In the genomic region with DNA sequence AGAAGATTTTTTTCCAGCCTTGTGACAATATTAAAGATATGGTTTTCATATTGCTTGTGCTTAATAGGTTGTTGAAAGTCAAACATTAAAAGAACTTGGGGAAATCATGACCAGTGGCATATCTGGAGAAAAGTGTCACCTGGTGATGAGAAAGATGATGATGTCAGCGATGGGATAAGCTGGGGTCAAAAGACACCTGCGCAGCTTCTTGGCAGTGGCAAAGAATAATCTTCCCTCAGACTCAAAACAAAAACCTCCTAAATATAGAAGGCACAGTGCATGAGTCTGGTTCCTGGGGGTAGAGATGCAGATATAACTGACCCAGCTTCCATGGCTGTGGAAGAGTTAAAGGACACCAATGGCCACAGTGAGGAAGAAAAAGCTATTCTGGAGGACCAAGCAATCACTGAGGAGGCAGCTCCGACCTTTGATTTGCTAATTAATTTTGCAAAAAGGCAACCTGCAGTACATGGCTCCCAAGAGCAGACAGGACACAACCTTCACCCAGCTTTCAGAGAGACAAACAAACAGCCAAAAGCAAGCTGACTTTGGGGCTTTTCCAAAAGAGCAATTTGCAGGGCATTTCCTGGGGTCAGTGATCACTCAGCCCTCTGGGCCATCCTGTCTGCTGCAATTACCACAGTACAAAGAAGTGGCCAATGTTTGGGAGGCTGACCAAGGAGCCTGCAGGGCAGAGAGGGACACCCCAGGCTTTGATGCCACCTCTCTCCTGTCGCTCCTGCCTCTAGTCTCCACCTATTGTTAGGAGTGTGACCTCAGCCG, we compare ENCODE assay signal across 26 cellular contexts. TPM values are rescaled to one million over a fixed set of nuclear protein-coding genes. Genes with fewer than 3 reads are reported as not detected.
DNase-seq lines count a peak whose midpoint lies in the region; ATAC-seq and TF ChIP-seq lines count a peak whose summit lies in the region.
"Had no signal": no experiment of that assay in that cellular context is flagged by ENCODE, and none has a peak within 500 bp of the region (broad histone marks: within the 10 kb centered on the region; RNA-seq: fewer than 3 reads in every experiment).

No MANE protein-coding gene starts in this region.

- H3K27me3 Mint-ChIP-seq in H9 (ENCODE audit: low read depth), result peaks cover 9% of the 10 kb centered on the region
- H3K27me3 Mint-ChIP-seq in T-cell, result peaks cover 17 to 27% of the 10 kb centered on the region in 2 donors

- no peak overlapping the region for H2AK5ac ChIP-seq in H9 (ENCODE audit: insufficient read length, low read length)

- H3K23ac ChIP-seq in H9 (ENCODE audit: insufficient read length, low read depth, low read length), result no peak overlapping the region

- no peaks in the 10 kb centered on the region for H3K79me1 ChIP-seq in H9 (ENCODE audit: insufficient read depth, low read depth, low read length, poor library complexity, severe bottlenecking)

- H4K91ac ChIP-seq in H9 (ENCODE audit: insufficient read length, low read depth, low read length), result no peak overlapping the region

- H3K36me3 Mint-ChIP-seq in H9 (ENCODE audit: insufficient read depth in 1 of 3, low read depth in 3 of 3), result no peaks in the 10 kb centered on the region
- no peaks in the 10 kb centered on the region for H3K36me3 Mint-ChIP-seq in T-cell
- H3K36me3 Mint-ChIP-seq: CD14-positive monocyte had no signal

- H3T11ph ChIP-seq in H9 (ENCODE audit: low read length), result no peak overlapping the region

- H3K56ac ChIP-seq in H9 (ENCODE audit: insufficient read length, low read depth, low read length), result no peak overlapping the region

- H4K20me1 ChIP-seq in H9 (ENCODE audit: control insufficient read depth, insufficient read depth, insufficient read length), result no peaks in the 10 kb centered on the region

- peak; percentile 65 to 78 for TF ChIP-seq RAD21 in liver (IDR thresholded peaks at IDR 0.05)

- DNase-seq in H9 (no peak), Panc1 (ENCODE audit: low read depth, low spot score) (no peak), NK-92 (lab: John Stamatoyannopoulos, UW; ENCODE audit: unreplicated experiment) (no peak), T-cell (no peak)
- DNase-seq: COR-L47, DMS 273 treated with DMSO at 0.1 percent for 48 hours, DND-41, GF-D8, GOT3, IMR-90, NCI-H1092, NCI-H146, NCI-H2081, NCI-H2171 treated with DMSO at 0.1 percent for 48 hours, NCI-H446, NCI-H526 treated with DMSO at 0.1 percent for 48 hours, OCI-M1, SJCRH30 had no signal

- H3K36me3 ChIP-seq in Panc1 (ENCODE audit: control insufficient read depth, insufficient read depth, low read length) (no peaks in the 10 kb centered on the region), liver (ENCODE audit: control insufficient read depth in 4 of 4, insufficient read depth in 3 of 4, low read depth in 1 of 4, low read length in 3 of 4) (no peaks in the 10 kb centered on the region)
- H3K36me3 ChIP-seq: SJCRH30 had no signal

- POLR2A ChIA-PET in Panc1 (lab: Charles Lee) (no interaction called here), T-cell (lab: Charles Lee) (no interaction called here)

- H2BK12ac ChIP-seq in H9 (ENCODE audit: insufficient read length, low read depth, low read length), result no peak overlapping the region

- in situ Hi-C loops in Panc1 (cut with HindIII; ENCODE audit: low pct_unique_long_range_greater_than_20kb, low sequenced_read_pairs), result no loop called here

- H3K4me3 Mint-ChIP-seq in H9 (no peak overlapping the region), T-cell (no peak overlapping the region)
- H3K4me3 Mint-ChIP-seq: CD14-positive monocyte had no signal

- no peaks in the 10 kb centered on the region for H3K4me1 ChIP-seq in H9 (ENCODE audit: insufficient read depth, low read length)
- H3K4me1 ChIP-seq in Panc1 (ENCODE audit: control insufficient read depth, insufficient read depth, low read length), result no peaks in the 10 kb centered on the region
- H3K4me1 ChIP-seq in liver (ENCODE audit: control insufficient read depth in 4 of 4, insufficient read depth in 4 of 4, low read length in 3 of 4), result peaks cover 7 to 18% (median 15%) of the 10 kb centered on the region in 4 donors

- H2BK5ac ChIP-seq in H9 (ENCODE audit: insufficient read length, low read length), result no peak overlapping the region

- CTCF ChIA-PET in Panc1 (lab: Charles Lee), result interaction anchor here (0.8 kb wide), 1 partner anchor 17 kb away, joined by 3 read pairs; the partner anchor contains the start of gene SEMA5B
- CTCF ChIA-PET in T-cell (lab: Charles Lee), result no interaction called here

- no peak overlapping the region for H4K5ac ChIP-seq in H9 (ENCODE audit: insufficient read length, low read depth, low read length)

- H3K27ac ChIP-seq in H9 (ENCODE audit: insufficient read length, low read depth, low read length), result no peak overlapping the region
- H3K27ac ChIP-seq in Panc1 (ENCODE audit: low read length), result no peak overlapping the region
- H3K27ac ChIP-seq in liver (ENCODE audit: low read depth in 1 of 2, low read length in 2 of 2), result peak overlapping the region; percentile 54 to 61
- H3K27ac ChIP-seq: HL-60, SJCRH30 had no signal

- peak overlapping the region; percentile 37; the same call in 1 of the 2 replicates for H3K14ac ChIP-seq in H9 (ENCODE audit: insufficient read depth, low read length)

- H3K9ac ChIP-seq in H9 (ENCODE audit: extremely low read depth, insufficient read length, low read length) (no peak overlapping the region), liver (ENCODE audit: low read depth in 1 of 2, low read length in 2 of 2) (no peak overlapping the region)

- H3K27ac Mint-ChIP-seq in H9 (no peak overlapping the region), T-cell (no peak overlapping the region)
- H3K27ac Mint-ChIP-seq: CD14-positive monocyte had no signal

- H3K4ac ChIP-seq in H9 (ENCODE audit: low read depth, low read length), result no peak overlapping the region

- H3K4me3 ChIP-seq in Panc1 (ENCODE audit: low read depth in 2 of 2, low read length in 2 of 2), result no peak overlapping the region
- H3K4me3 ChIP-seq in liver (ENCODE audit: low read depth in 1 of 3, low read length in 3 of 3), result no peak overlapping the region
- H3K4me3 ChIP-seq: SJCRH30 had no signal

- H3K9me3 ChIP-seq in H9 (ENCODE audit: control insufficient read depth, low read depth, low read length), result no peaks in the 10 kb centered on the region
- H3K9me3 ChIP-seq in Panc1 (ENCODE audit: control insufficient read depth, insufficient read depth, low read depth, low read length), result no peaks in the 10 kb centered on the region
- no peaks in the 10 kb centered on the region for H3K9me3 ChIP-seq in liver (ENCODE audit: control insufficient read depth in 4 of 4, low read length in 3 of 4)
- H3K9me3 ChIP-seq: SJCRH30 had no signal

- H3K9me3 Mint-ChIP-seq in H9, result no peaks in the 10 kb centered on the region
- H3K9me3 Mint-ChIP-seq in T-cell, result no peaks in the 10 kb centered on the region

- H3K4me2 ChIP-seq in H9 (ENCODE audit: insufficient read depth, insufficient read length, low read length), result no peak overlapping the region

- no TSS peak for BruUV-seq in Panc1 (replicated peaks; lab: Mats Ljungman, UMichigan)

- no peaks in the 10 kb centered on the region for H3K79me2 ChIP-seq in H9 (ENCODE audit: insufficient read depth, low read length)

- H3K18ac ChIP-seq in H9 (ENCODE audit: insufficient read length, low read depth, low read length), result no peak overlapping the region

- no peak overlapping the region for H2AFZ ChIP-seq in H9 (ENCODE audit: low read length)

- no peaks in the 10 kb centered on the region for H3K27me3 ChIP-seq in H9 (ENCODE audit: insufficient read depth, low read length)
- no peaks in the 10 kb centered on the region; the same call in 1 of the 2 replicates for H3K27me3 ChIP-seq in Panc1 (ENCODE audit: control insufficient read depth, insufficient read depth, low read length)
- no peaks in the 10 kb centered on the region for H3K27me3 ChIP-seq in liver (ENCODE audit: control insufficient read depth in 4 of 4, insufficient read depth in 4 of 4, low read length in 3 of 4)
- H3K27me3 ChIP-seq: SJCRH30 had no signal

- TF ChIP-seq CTCF in H9 (conservative IDR thresholded peaks at IDR 0.05) (no peak), Panc1 (IDR thresholded peaks at IDR 0.05) (no peak), liver (IDR thresholded peaks at IDR 0.05; ENCODE audit: low read depth, low read length, missing input control) (no peak)

- no peak overlapping the region for H2BK15ac ChIP-seq in H9 (ENCODE audit: low read depth, low read length)

- H2BK20ac ChIP-seq in H9 (ENCODE audit: low read depth, low read length, poor library complexity, severe bottlenecking), result no peak overlapping the region

- intact Hi-C loops in Panc1 (cut with micrococcal nuclease; ENCODE audit: unreplicated experiment), result no loop called here

- peak; percentile 49; the same call in 1 of the 2 replicates for ATAC-seq in Panc1
- ATAC-seq in HG03342 (IDR thresholded peaks at IDR 0.05; ENCODE audit: unreplicated experiment), result no peak
- ATAC-seq in T-cell (replicated peaks in 1 of 4), result no peak
- no peak for ATAC-seq in HG03432 (IDR thresholded peaks at IDR 0.05; ENCODE audit: unreplicated experiment)

- no peaks in the 10 kb centered on the region for H3K23me2 ChIP-seq in H9 (ENCODE audit: insufficient read length, low read depth, low read length, poor library complexity, severe bottlenecking)

- no peak overlapping the region for H4K8ac ChIP-seq in H9 (replicated peaks; ENCODE audit: insufficient read length, low read depth, low read length)

- WGBS in H9 (ENCODE audit: extremely low coverage, insufficient read length, low lambda C conversion rate), result no CpG with 5 or more reads among the region's 5 CpGs
- WGBS in liver, result 37% methylated on average over 5 of the region's 5 CpGs

- H3K4me1 Mint-ChIP-seq in H9 (peaks cover 11 to 15% of the 10 kb centered on the region in 2 experiments), T-cell (no peaks in the 10 kb centered on the region)
- H3K4me1 Mint-ChIP-seq: CD14-positive monocyte had no signal

- H2BK120ac ChIP-seq in H9 (ENCODE audit: low read depth, low read length, poor library complexity, severe bottlenecking), result no peak overlapping the region

RNA-seq across cellular contexts. Expression of gene SEMA5B, which starts 17.6 kb away (rescaled TPM):
- total RNA-seq in H9 (2021) (8.3 and 9.4 TPM in 2 replicates), Panc1 (2021; ENCODE audit: unreplicated experiment) (1.2 TPM), liver (1 to 10 TPM in 1 of 2 donors, under 1 TPM in 1; 0.25 to 1.1 TPM), T-cell (under 1 TPM in 4 of 5 donors, not detected in 1; 0.08 to 0.32 (median 0.21) TPM)
- polyA plus RNA-seq in Panc1 (2012; ENCODE audit: insufficient read length), result 2.7 TPM
- polyA plus RNA-seq in liver, result under 1 TPM; 0.20 to 0.21 TPM
- total RNA-seq: HT1080; IMR-90; MCF 10A; T-helper 2 cell treated with Interferon-gamma antibody and Interleukin-4, amounts not matched to agents 100 ng/mL and 5 ng/mL, for 36 hours had no signal
- polyA plus RNA-seq: CD14-positive monocyte, IMR-90 had no signal

RNA-seq across cellular contexts. Expression of gene PDIA5, which starts 21.7 kb away (rescaled TPM):
- total RNA-seq in H9 (2021) (21.9 and 24.3 TPM in 2 replicates), Panc1 (2021; ENCODE audit: unreplicated experiment) (53.6 TPM), liver (10 to 100 TPM; 64.2 to 94.6 TPM), T-cell (1 to 10 TPM; 5.4 to 8.2 (median 7.0) TPM)
- polyA plus RNA-seq in Panc1 (2012; ENCODE audit: insufficient read length), result 46.5 TPM
- polyA plus RNA-seq in liver, result 10 to 100 TPM; 36.8 to 62.3 TPM

Comparison
In these comparisons a context has a peak if more than half of its experiments do, and no peak if none do; other contexts are left out.
1. H3K27ac ChIP-seq: peak in liver (2 of 2); none in H9 (single experiment) and Panc1 (single experiment).